27 cellular contexts compared by ENCODE assay signal in genomic region chr22:39492186-39492585, GRCh38. TPM values are rescaled to one million over a fixed set of nuclear protein-coding genes. Genes with fewer than 3 reads are reported as not detected.
DNase-seq lines count a peak whose midpoint lies in the region; ATAC-seq, FAIRE-seq and TF ChIP-seq lines count a peak whose summit lies in the region.
"Had no signal": no experiment of that assay in that cellular context is flagged by ENCODE, and none has a peak within 500 bp of the region (broad histone marks: within the 10 kb centered on the region; RNA-seq: fewer than 3 reads in every experiment).

No MANE protein-coding gene starts in this region.

- H3K36me3 ChIP-seq in OCI-LY1 (ENCODE audit: insufficient read depth, low read length) (peaks cover 50% of the 10 kb centered on the region), kidney (ENCODE audit: control insufficient read depth in 1 of 2, insufficient read depth in 2 of 2, low read length in 2 of 2) (no peaks in the 10 kb centered on the region)
- H3K36me3 ChIP-seq: BE2C had no signal

- no peak overlapping the region for H3K4me2 ChIP-seq in OCI-LY1 (ENCODE audit: low read length)
- H3K4me2 ChIP-seq: BLaER1 had no signal

- peak; percentile 45 for DNase-seq in kidney
- no peak for DNase-seq in activated CD4-positive, alpha-beta T cell treated with anti-CD3 and anti-CD28 coated beads, Interleukin-2, amount 50 U/mL, for 4 hours
- no peak for DNase-seq in NCI-H2029 treated with DMSO at 0.1 percent for 48 hours (lab: John Stamatoyannopoulos, UW)
- DNase-seq: 8988T; ACHN; BE2C; C1 segment of cervical spinal cord; CD4-positive, alpha-beta memory T cell; CD4-positive, CD25-positive, alpha-beta regulatory T cell; CD8-positive, alpha-beta memory T cell; COR-L47; DMS 273 treated with DMSO at 0.1 percent for 48 hours; DMS153; DMS53; DMS79; DND-41; EL; GDM1 had no signal

- no peak for ATAC-seq in HG02885 (IDR thresholded peaks at IDR 0.05; ENCODE audit: poor library complexity, unreplicated experiment)
- ATAC-seq: GM12878 had no signal

- H3K4me3 ChIP-seq in OCI-LY1 (ENCODE audit: low read depth, low read length, poor library complexity, severe bottlenecking) (no peak overlapping the region), kidney (ENCODE audit: low read length in 2 of 2) (no peak overlapping the region)
- H3K4me3 ChIP-seq: BLaER1, GM12878 had no signal

- no peak for FAIRE-seq in kidney (lab: Jason Lieb, UNC)
- FAIRE-seq: A204.1, GM12878, GM12892, GM18507, GM19239 had no signal

- H4K20me1 ChIP-seq in OCI-LY1 (ENCODE audit: insufficient read depth, low read length): no peaks in the 10 kb centered on the region
- H4K20me1 ChIP-seq: BLaER1 had no signal

- H3K9ac ChIP-seq in OCI-LY1 (ENCODE audit: low read length) (no peak overlapping the region), kidney (ENCODE audit: low read length in 2 of 2) (no peak overlapping the region)
- H3K9ac ChIP-seq: BLaER1 had no signal

- intact Hi-C loops in kidney (cut with DNase I): no loop called here

- H3K9me2 ChIP-seq in OCI-LY1 (ENCODE audit: low read depth, low read length): no peaks in the 10 kb centered on the region

- H3F3A ChIP-seq in OCI-LY1 (ENCODE audit: insufficient read depth, low read length): no peaks in the 10 kb centered on the region

- peaks cover 7% of the 10 kb centered on the region for H3K4me1 ChIP-seq in OCI-LY1 (ENCODE audit: insufficient read depth, low read length, severe bottlenecking)
- peaks cover 2 to 4% of the 10 kb centered on the region in 2 donors for H3K4me1 ChIP-seq in kidney (ENCODE audit: control insufficient read depth in 1 of 2, insufficient read depth in 1 of 2, low read depth in 1 of 2, low read length in 2 of 2)

- no peak for TF ChIP-seq CTCF in OCI-LY1 (IDR thresholded peaks at IDR 0.05; ENCODE audit: low read length)
- no peak for TF ChIP-seq CTCF in kidney (IDR thresholded peaks at IDR 0.05; ENCODE audit: borderline replicate concordance, extremely low read depth, insufficient read depth)

- no peaks in the 10 kb centered on the region for H3K79me2 ChIP-seq in OCI-LY1 (ENCODE audit: insufficient read depth, low read length)

- H3K27ac ChIP-seq in OCI-LY1 (ENCODE audit: low read depth, low read length, poor library complexity, severe bottlenecking) (peak overlapping the region; percentile 0), kidney (ENCODE audit: low read depth in 2 of 2, low read length in 2 of 2) (no peak overlapping the region)
- H3K27ac ChIP-seq: BLaER1 had no signal

- H3K9me3 ChIP-seq in OCI-LY1 (ENCODE audit: low read length) (no peaks in the 10 kb centered on the region), kidney (ENCODE audit: control insufficient read depth in 1 of 2, low read length in 2 of 2) (no peaks in the 10 kb centered on the region)
- H3K9me3 ChIP-seq: BE2C, BLaER1 had no signal

- H3K27me3 ChIP-seq in OCI-LY1 (ENCODE audit: insufficient read depth, low read length): no peaks in the 10 kb centered on the region
- H3K27me3 ChIP-seq: BE2C, BLaER1 had no signal

- no peak overlapping the region for H2AFZ ChIP-seq in OCI-LY1 (ENCODE audit: low read length)

RNA-seq across cellular contexts. Expression of gene MIEF1, which starts 9.9 kb away (rescaled TPM):
- total RNA-seq in kidney: 27.9 TPM
- polyA plus RNA-seq in kidney (ENCODE audit: insufficient read depth, low read depth, low replicate concordance): 13.0 TPM

RNA-seq across cellular contexts. Expression of gene ATF4, which starts 28.2 kb away (rescaled TPM):
- 261 TPM for total RNA-seq in kidney
- polyA plus RNA-seq in kidney (ENCODE audit: insufficient read depth, low read depth, low replicate concordance): 293 TPM

RNA-seq across cellular contexts. Expression of gene MGAT3, which starts 35.4 kb away (rescaled TPM):
- total RNA-seq in kidney: 5.4 TPM
- 2.7 TPM for polyA plus RNA-seq in kidney (ENCODE audit: insufficient read depth, low read depth, low replicate concordance)
- polyA plus RNA-seq: CD14-positive monocyte; CD4-positive, alpha-beta memory T cell; CD4-positive, CD25-positive, alpha-beta regulatory T cell had no signal

RNA-seq across cellular contexts. Expression of gene RPS19BP1, which starts 40.4 kb away (rescaled TPM):
- 51.8 TPM for total RNA-seq in kidney
- polyA plus RNA-seq in kidney (ENCODE audit: insufficient read depth, low read depth, low replicate concordance): 180 TPM
